ENCODE assay signal across 25 cellular contexts in the genomic region with DNA sequence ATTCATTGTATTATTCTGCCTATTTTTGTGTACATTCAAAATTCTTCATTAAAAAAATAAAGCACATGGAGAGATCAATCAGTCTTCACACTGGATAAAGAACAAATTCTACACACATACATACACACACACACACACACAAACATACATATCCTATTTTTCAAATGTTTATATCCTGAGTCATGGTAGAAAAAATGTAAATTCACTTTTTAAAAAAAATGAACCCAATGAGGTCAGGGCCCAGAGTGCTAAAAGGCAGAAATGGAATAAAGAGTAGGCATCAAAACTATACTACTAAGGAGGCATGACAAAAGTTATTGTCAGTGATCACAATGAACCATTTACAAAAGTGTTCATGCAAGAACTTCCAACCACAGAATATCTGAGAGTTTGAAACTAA. TPM values are rescaled to one million over a fixed set of nuclear protein-coding genes. Genes with fewer than 3 reads are reported as not detected.
DNase-seq lines count a peak whose midpoint lies in the region; ATAC-seq and TF ChIP-seq lines count a peak whose summit lies in the region.
"Had no signal": no experiment of that assay in that cellular context is flagged by ENCODE, and none has a peak within 500 bp of the region (broad histone marks: within the 10 kb centered on the region; RNA-seq: fewer than 3 reads in every experiment).

No MANE protein-coding gene starts in this region.

- H3K9me3 Mint-ChIP-seq in activated T-cell treated with anti-CD3 and anti-CD28 coated beads, Interleukin-2, amount 50 U/mL, for 24 hours = no peaks in the 10 kb centered on the region
- H3K9me3 Mint-ChIP-seq: CD4-positive, alpha-beta T cell had no signal

- H3K9me1 ChIP-seq in IMR-90 (ENCODE audit: insufficient read depth, low read length) = no peaks in the 10 kb centered on the region

- no peak overlapping the region for H3K4me2 ChIP-seq in IMR-90 (ENCODE audit: low read depth, low read length)
- H3K4me2 ChIP-seq: BLaER1, KMS-11 had no signal

- no peak overlapping the region for H2BK15ac ChIP-seq in IMR-90 (ENCODE audit: low read depth, low read length)

- no peak overlapping the region for H3K4ac ChIP-seq in IMR-90 (ENCODE audit: low read depth, low read length)

- H3K23ac ChIP-seq in IMR-90 (ENCODE audit: low read depth, low read length) = no peak overlapping the region

- no peaks in the 10 kb centered on the region for H3K27me3 ChIP-seq in IMR-90 (ENCODE audit: control insufficient read depth, insufficient read depth, low read length)
- H3K27me3 ChIP-seq: BLaER1 had no signal

- no peak overlapping the region for H3K27ac Mint-ChIP-seq in activated T-cell treated with anti-CD3 and anti-CD28 coated beads, Interleukin-2, amount 50 U/mL, for 24 hours
- H3K27ac Mint-ChIP-seq: CD4-positive, alpha-beta T cell had no signal

- H2BK20ac ChIP-seq in IMR-90 (ENCODE audit: low read depth, low read length) = no peak overlapping the region

- POLR2A ChIA-PET in IMR-90 (lab: Charles Lee; ENCODE audit: unreplicated experiment) = no interaction called here

- in situ Hi-C loops in IMR-90 (cut with MboI; ENCODE audit: low sequenced_read_pairs) = no loop called here

- H2AK9ac ChIP-seq in IMR-90 (replicated peaks; ENCODE audit: low read depth, low read length, poor library complexity) = no peak overlapping the region

- no peaks in the 10 kb centered on the region for H3K4me1 ChIP-seq in IMR-90 (ENCODE audit: control insufficient read depth, insufficient read depth, low read length)
- H3K4me1 ChIP-seq: BLaER1 had no signal

- no peak for TF ChIP-seq POLR2A in IMR-90 (IDR thresholded peaks at IDR 0.05; ENCODE audit: low read depth, low read length)

- H4K5ac ChIP-seq in IMR-90 (ENCODE audit: low read depth, low read length) = no peak overlapping the region

- H3K56ac ChIP-seq in IMR-90 (ENCODE audit: extremely low read depth, insufficient read depth, low read length) = no peak overlapping the region

- BruUV-seq in IMR-90 (replicated peaks; lab: Mats Ljungman, UMichigan) = no TSS peak

- H3K27me3 Mint-ChIP-seq in activated T-cell treated with anti-CD3 and anti-CD28 coated beads, Interleukin-2, amount 50 U/mL, for 24 hours = no peaks in the 10 kb centered on the region
- H3K27me3 Mint-ChIP-seq: CD4-positive, alpha-beta T cell had no signal

- H3K4me3 ChIP-seq in IMR-90 (ENCODE audit: insufficient read depth, low read depth, low read length) = no peak overlapping the region
- H3K4me3 ChIP-seq in choroid plexus epithelial cell (ENCODE audit: low read depth, low read length) = no peak overlapping the region
- H3K4me3 ChIP-seq: BLaER1 had no signal

- H3K14ac ChIP-seq in IMR-90 (replicated peaks; ENCODE audit: low read depth, low read length) = no peak overlapping the region

- H4K20me1 ChIP-seq in IMR-90 (ENCODE audit: insufficient read depth, low read length) = no peaks in the 10 kb centered on the region
- H4K20me1 ChIP-seq: BLaER1 had no signal

- no peaks in the 10 kb centered on the region for H3K9me3 ChIP-seq in IMR-90 (ENCODE audit: control insufficient read depth, insufficient read depth, low read length)
- H3K9me3 ChIP-seq: BLaER1, Caco-2 had no signal

- H2BK120ac ChIP-seq in IMR-90 (ENCODE audit: low read depth, low read length) = no peak overlapping the region

- TF ChIP-seq RAD21 in IMR-90 (IDR thresholded peaks at IDR 0.05; ENCODE audit: low read length) = no peak

- no peak overlapping the region for H3K4me3 Mint-ChIP-seq in activated T-cell treated with anti-CD3 and anti-CD28 coated beads, Interleukin-2, amount 50 U/mL, for 24 hours
- H3K4me3 Mint-ChIP-seq: CD4-positive, alpha-beta T cell had no signal

- DNase-seq in ELR (ENCODE audit: low read depth) (peak; percentile 46), IMR-90 (peak; percentile 54), choroid plexus epithelial cell (ENCODE audit: low read depth) (peak; percentile 49), iris pigment epithelial cell (ENCODE audit: low read depth) (peak; percentile 42), NCI-H524 treated with DMSO at 0.1 percent for 48 hours (lab: John Stamatoyannopoulos, UW) (no peak)
- no peak for DNase-seq in activated T-cell treated with anti-CD3 and anti-CD28 coated beads, Interleukin-2, amount 50 U/mL, for 24 hours
- DNase-seq: Caco-2; CD4-positive, alpha-beta T cell; DMS 273 treated with DMSO at 0.1 percent for 48 hours; DMS79 treated with DMSO at 0.1 percent for 48 hours; NCI-H1092 treated with DMSO at 0.1 percent for 48 hours; NCI-H1436 treated with DMSO at 0.1 percent for 48 hours; NCI-H1930; NCI-H2227 treated with DMSO at 0.1 percent for 48 hours; NCI-H510A treated with DMSO at 0.1 percent for 48 hours; NCI-H774; NK-92 treated with Interleukin-12 subunit alpha and Interleukin-12 subunit beta, amount 100 ng/mL, for 24 hours; SIG-M5 had no signal

- ATAC-seq in IMR-90 (ENCODE audit: low read depth) = peak; percentile 75
- ATAC-seq in GM18873 (IDR thresholded peaks at IDR 0.05; ENCODE audit: low FRiP score, unreplicated experiment) = no peak

- peaks cover 59% of the 10 kb centered on the region for H3K36me3 Mint-ChIP-seq in activated T-cell treated with anti-CD3 and anti-CD28 coated beads, Interleukin-2, amount 50 U/mL, for 24 hours (ENCODE audit: low read depth)

- no peaks in the 10 kb centered on the region for H3K36me3 ChIP-seq in IMR-90 (ENCODE audit: control insufficient read depth, insufficient read depth, low read length)

- H3K9ac ChIP-seq in IMR-90 (ENCODE audit: low read depth, low read length) = no peak overlapping the region
- H3K9ac ChIP-seq: BLaER1, KMS-11 had no signal

- H4K91ac ChIP-seq in IMR-90 (ENCODE audit: insufficient read depth, low read depth, low read length) = no peak overlapping the region

- H3K27ac ChIP-seq in IMR-90 (ENCODE audit: insufficient read depth, low read length) = no peak overlapping the region
- H3K27ac ChIP-seq: BLaER1, HL-60, KMS-11 had no signal

- H2BK5ac ChIP-seq in IMR-90 (ENCODE audit: low read depth, low read length, poor library complexity, severe bottlenecking) = no peak overlapping the region

- H2AFZ ChIP-seq in IMR-90 (replicated peaks; ENCODE audit: low read length, poor library complexity) = no peak overlapping the region

- no peaks in the 10 kb centered on the region for H3K4me1 Mint-ChIP-seq in activated T-cell treated with anti-CD3 and anti-CD28 coated beads, Interleukin-2, amount 50 U/mL, for 24 hours (ENCODE audit: low read depth)

- TF ChIP-seq CTCF in IMR-90 (conservative IDR thresholded peaks at IDR 0.05; ENCODE audit: low read depth, low read length) (no peak), choroid plexus epithelial cell (conservative IDR thresholded peaks at IDR 0.05; ENCODE audit: low read depth, low read length) (no peak)

- CTCF ChIA-PET in IMR-90 (lab: Yijun Ruan, JAX) = no interaction called here

- dilution Hi-C loops in IMR-90 (cut with HindIII; ENCODE audit: low sequenced_read_pairs, unreplicated experiment) = no loop called here

- no peak overlapping the region for H3K18ac ChIP-seq in IMR-90 (ENCODE audit: low read depth, low read length)

- H4K8ac ChIP-seq in IMR-90 (ENCODE audit: low read depth in 2 of 2, low read length in 2 of 2) = no peak overlapping the region

- intact Hi-C loops in IMR-90 (cut with micrococcal nuclease) = no loop called here

- no peaks in the 10 kb centered on the region for H3K79me1 ChIP-seq in IMR-90 (ENCODE audit: low read depth in 1 of 2, low read length in 2 of 2)

- no peak overlapping the region for H2AK5ac ChIP-seq in IMR-90 (ENCODE audit: low read depth, low read length)

TF ChIP-seq in IMR-90, 13 proteins besides CTCF, POLR2A, EP300 and RAD21:
- TF ChIP-seq, protein P1, sequence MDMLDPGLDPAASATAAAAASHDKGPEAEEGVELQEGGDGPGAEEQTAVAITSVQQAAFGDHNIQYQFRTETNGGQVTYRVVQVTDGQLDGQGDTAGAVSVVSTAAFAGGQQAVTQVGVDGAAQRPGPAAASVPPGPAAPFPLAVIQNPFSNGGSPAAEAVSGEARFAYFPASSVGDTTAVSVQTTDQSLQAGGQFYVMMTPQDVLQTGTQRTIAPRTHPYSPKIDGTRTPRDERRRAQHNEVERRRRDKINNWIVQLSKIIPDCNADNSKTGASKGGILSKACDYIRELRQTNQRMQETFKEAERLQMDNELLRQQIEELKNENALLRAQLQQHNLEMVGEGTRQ (IDR thresholded peaks at IDR 0.05; ENCODE audit: low read depth, low read length) = no peak
- TF ChIP-seq CHD1 (IDR thresholded peaks at IDR 0.05; ENCODE audit: low read depth, low read length) (no peak), MAFK (IDR thresholded peaks at IDR 0.05; ENCODE audit: low read depth, low read length) (no peak)
TF ChIP-seq in IMR-90: peak in this region for 0.

RNA-seq across cellular contexts. Expression of a gene that starts 17.3 kb away (rescaled TPM):
- total RNA-seq in IMR-90 (2012; rRNA removed) = 7.9 and 9.7 TPM in 2 replicates
- polyA plus RNA-seq in IMR-90 (2012; rRNA removed) = 4.5 and 6.3 TPM in 2 replicates
- 3.7 and 4.7 TPM in 2 replicates for polyA plus RNA-seq in IMR-90 (2012; cell fraction: cytosol; rRNA removed)
- polyA plus RNA-seq in IMR-90 (2012; cell fraction: nucleus; rRNA removed; ENCODE audit: low replicate concordance) = 3.2 and 7.3 TPM in 2 replicates
- total RNA-seq: H4, HT1080 had no signal

RNA-seq across cellular contexts. Expression of a gene that starts 29.3 kb away (rescaled TPM):
- total RNA-seq in IMR-90 (2012; rRNA removed) = 0.18 and 0.28 TPM in 2 replicates
- 0.05 TPM in 1 of 2 replicates, not detected in the other for polyA plus RNA-seq in IMR-90 (2012; rRNA removed)
- not detected in 2 replicates for polyA plus RNA-seq in IMR-90 (2012; cell fraction: cytosol; rRNA removed)
- polyA plus RNA-seq in IMR-90 (2012; cell fraction: nucleus; rRNA removed; ENCODE audit: low replicate concordance) = 0.03 TPM in 1 of 2 replicates, not detected in the other
- total RNA-seq: A673, Caco-2, H4, HT1080 had no signal

Comparison
In these comparisons a context has a peak if more than half of its experiments do, and no peak if none do; other contexts are left out.
1. DNase-seq: peak in ELR (single experiment), IMR-90 (single experiment), choroid plexus epithelial cell (single experiment) and iris pigment epithelial cell (single experiment); none in NCI-H524 treated with DMSO at 0.1 percent for 48 hours (single experiment) and activated T-cell treated with anti-CD3 and anti-CD28 coated beads, Interleukin-2, amount 50 U/mL, for 24 hours (single experiment).